In genomic region chr9:92790542-92791527, GRCh38 we compare ENCODE assay signal across 8 cellular contexts. TPM values are rescaled to one million over a fixed set of nuclear protein-coding genes. Genes with fewer than 3 reads are reported as not detected.
DNase-seq lines count a peak whose midpoint lies in the region; ATAC-seq, FAIRE-seq and TF ChIP-seq lines count a peak whose summit lies in the region.

No MANE protein-coding gene starts in this region.

- CTCF ChIA-PET in activated B cell treated with CpG ODN at 0.5 μM for 24 hours (lab: Charles Lee): interaction anchor here (0.9 to 7.0 kb wide), 15 partner anchors 8 to 1876 kb away, joined by 3 to 109 read pairs (median 4); partner anchors contain the start of gene BICD2
- CTCF ChIA-PET in mammary epithelial cell (lab: Charles Lee; ENCODE audit: low non-redundant PET): interaction anchor here (0.6 to 1.0 kb wide), 6 partner anchors 18 to 802 kb away, joined by 3 to 32 read pairs (median 5); partner anchors contain the start of gene BICD2

- H3K79me2 ChIP-seq in mammary epithelial cell (ENCODE audit: insufficient read depth, low read length): no peaks in the 10 kb centered on the region
- no peaks in the 10 kb centered on the region for H3K79me2 ChIP-seq in keratinocyte (ENCODE audit: control insufficient read depth, insufficient read depth, low read length)

- H2AFZ ChIP-seq in mammary epithelial cell (ENCODE audit: low read depth, low read length) (peak overlapping the region; percentile 15), keratinocyte (ENCODE audit: control insufficient read depth, low read length) (no peak overlapping the region)

- in situ Hi-C loops in HAP-1 (cut with MboI; ENCODE audit: low sequenced_read_pairs): loop anchor here (5.0 to 10.0 kb wide), 2 partner anchors 74 to 656 kb away; no protein-coding TSS in a partner anchor
- in situ Hi-C loops in mammary epithelial cell (cut with MboI; ENCODE audit: low sequenced_read_pairs in 2 of 2): loop anchor here in 1 of 2 donors (25.0 kb wide), 2 partner anchors 154 to 454 kb away; partner anchors contain the start of genes CENPP and NOL8

- WGBS in mammary epithelial cell (ENCODE audit: low coverage, missing lambda C conversion rate): 41% methylated on average over 13 of the region's 13 CpGs

- no peaks in the 10 kb centered on the region for H3K27me3 ChIP-seq in HAP-1 (ENCODE audit: low read depth)
- no peaks in the 10 kb centered on the region for H3K27me3 ChIP-seq in mammary epithelial cell (ENCODE audit: insufficient read depth, low read length)
- no peaks in the 10 kb centered on the region for H3K27me3 ChIP-seq in keratinocyte (ENCODE audit: control insufficient read depth, extremely low read depth, insufficient read depth, low read length)

- POLR2A ChIA-PET in activated B cell treated with CpG ODN at 0.5 μM for 24 hours (lab: Charles Lee): interaction anchor here (0.6 to 1.6 kb wide), 3 partner anchors 26 to 76 kb away, joined by 3 to 5 read pairs (median 3); partner anchors contain the start of gene BICD2

- TF ChIP-seq CTCF in activated B cell treated with CpG ODN at 0.5 μM for 24 hours (IDR thresholded peaks at IDR 0.05): peak; percentile 84
- peak; percentile 78 to 84 for TF ChIP-seq CTCF in mammary epithelial cell (conservative IDR thresholded peaks at IDR 0.05 in 1 of 2, IDR thresholded peaks at IDR 0.05 in 1 of 2; ENCODE audit: extremely low read depth in 1 of 2, insufficient read depth in 1 of 2, low read depth in 1 of 2, low read length in 2 of 2)
- TF ChIP-seq CTCF in keratinocyte (optimal IDR thresholded peaks at IDR 0.05 in 1 of 3, IDR thresholded peaks at IDR 0.05 in 1 of 3, conservative IDR thresholded peaks at IDR 0.05 in 1 of 3; ENCODE audit: extremely low read depth in 1 of 3, insufficient read depth in 2 of 3, low read length in 3 of 3): peak; percentile 68 to 91 (median 87)

- no peaks in the 10 kb centered on the region for H3K36me3 Mint-ChIP-seq in activated B cell treated with CpG ODN at 0.5 μM for 24 hours (ENCODE audit: low read depth)

- H3K4me3 ChIP-seq in HAP-1 (no peak overlapping the region), mammary epithelial cell (replicated peaks in 1 of 3; ENCODE audit: insufficient read depth in 1 of 3, low read depth in 2 of 3, low read length in 3 of 3) (no peak overlapping the region), keratinocyte (ENCODE audit: control insufficient read depth in 2 of 3, extremely low read depth in 1 of 3, insufficient read depth in 2 of 3, low read depth in 1 of 3, low read length in 3 of 3) (no peak overlapping the region)

- H3K9me3 ChIP-seq in HAP-1 (no peaks in the 10 kb centered on the region), mammary epithelial cell (replicated peaks; ENCODE audit: insufficient read depth, low read length) (no peaks in the 10 kb centered on the region), keratinocyte (ENCODE audit: control insufficient read depth, low read depth, low read length) (no peaks in the 10 kb centered on the region)

- BruUV-seq in mammary epithelial cell (replicated peaks; lab: Mats Ljungman, UMichigan): no TSS peak

- ATAC-seq in activated B cell treated with CpG ODN at 0.5 μM for 24 hours (ENCODE audit: low read depth) (peak; percentile 98), GM21737 (IDR thresholded peaks at IDR 0.05; ENCODE audit: unreplicated experiment) (no peak)

- intact Hi-C loops in activated B cell treated with CpG ODN at 0.5 μM for 24 hours (cut with micrococcal nuclease): loop anchor here (1.0 to 2.0 kb wide), 5 partner anchors 26 to 651 kb away; partner anchors contain the start of gene IPPK
- intact Hi-C loops in mammary epithelial cell (cut with micrococcal nuclease): loop anchor here (1.0 to 2.0 kb wide), 6 partner anchors 21 to 650 kb away; no protein-coding TSS in a partner anchor

- dilution Hi-C loops in mammary epithelial cell (cut with HindIII; ENCODE audit: low sequenced_read_pairs): no loop called here
- dilution Hi-C loops in keratinocyte (cut with MboI; ENCODE audit: extremely low pct_ligation_motif_present, low sequenced_read_pairs): no loop called here

- H3K9me1 ChIP-seq in keratinocyte (ENCODE audit: control insufficient read depth, extremely low read depth, insufficient read depth, low read length): no peaks in the 10 kb centered on the region

- DNase-seq in DMS114 treated with DMSO at 0.1 percent for 48 hours (lab: John Stamatoyannopoulos, UW; ENCODE audit: unreplicated experiment): peak; percentile 41
- peak; percentile 53 to 84 for DNase-seq in HAP-1 (ENCODE audit: low spot score in 2 of 2)
- DNase-seq in NCI-H2171 (lab: John Stamatoyannopoulos, UW): peak; percentile 43
- DNase-seq in activated B cell treated with CpG ODN at 0.5 μM for 24 hours: peak; percentile 65
- DNase-seq in mammary epithelial cell: peak; percentile 76
- peak; percentile 25 for DNase-seq in keratinocyte (ENCODE audit: low read depth, low spot score)
- DNase-seq in stimulated activated CD4-positive, alpha-beta T cell treated with anti-CD3 and anti-CD28 coated beads, Interleukin-1b, Interleukin-23, amount 100 ng/mL, for 48 hours: peak; percentile 59

- H3K9me3 Mint-ChIP-seq in activated B cell treated with CpG ODN at 0.5 μM for 24 hours: peaks cover 5% of the 10 kb centered on the region

- H3K9ac ChIP-seq in mammary epithelial cell (ENCODE audit: insufficient read depth, low read length): no peak overlapping the region
- no peak overlapping the region for H3K9ac ChIP-seq in keratinocyte (ENCODE audit: control insufficient read depth, extremely low read depth, insufficient read depth, low read length)

- H3K4me1 ChIP-seq in HAP-1: peaks cover 5% of the 10 kb centered on the region
- H3K4me1 ChIP-seq in mammary epithelial cell (ENCODE audit: insufficient read depth, low read length): no peaks in the 10 kb centered on the region
- H3K4me1 ChIP-seq in keratinocyte (ENCODE audit: control insufficient read depth, extremely low read depth, insufficient read depth, low read length): no peaks in the 10 kb centered on the region

- H3K27ac ChIP-seq in mammary epithelial cell (ENCODE audit: insufficient read depth, low read depth, low read length): no peak overlapping the region
- no peak overlapping the region for H3K27ac ChIP-seq in keratinocyte (ENCODE audit: control insufficient read depth, insufficient read depth, low read length)

- no peak overlapping the region for H3K4me3 Mint-ChIP-seq in activated B cell treated with CpG ODN at 0.5 μM for 24 hours

- H3K27me3 Mint-ChIP-seq in activated B cell treated with CpG ODN at 0.5 μM for 24 hours: peaks cover 12% of the 10 kb centered on the region

- H3K4me2 ChIP-seq in mammary epithelial cell (ENCODE audit: insufficient read depth, low read depth, low read length) (peak overlapping the region; percentile 26), keratinocyte (ENCODE audit: control insufficient read depth, extremely low read depth, insufficient read depth, low read depth, low read length) (peak overlapping the region; percentile 35)

- FAIRE-seq in keratinocyte (lab: Jason Lieb, UNC): peak; percentile 95

- H4K20me1 ChIP-seq in mammary epithelial cell (ENCODE audit: insufficient read depth, low read length) (no peaks in the 10 kb centered on the region), keratinocyte (ENCODE audit: control insufficient read depth, extremely low read depth, insufficient read depth, low read length) (no peaks in the 10 kb centered on the region)

- H3K4me1 Mint-ChIP-seq in activated B cell treated with CpG ODN at 0.5 μM for 24 hours: peaks cover 6% of the 10 kb centered on the region

- no peaks in the 10 kb centered on the region for H3K36me3 ChIP-seq in HAP-1 (replicated peaks)
- H3K36me3 ChIP-seq in mammary epithelial cell (ENCODE audit: insufficient read depth, low read length): no peaks in the 10 kb centered on the region
- H3K36me3 ChIP-seq in keratinocyte (ENCODE audit: control insufficient read depth in 2 of 2, extremely low read depth in 1 of 2, insufficient read depth in 2 of 2, low read length in 2 of 2): no peaks in the 10 kb centered on the region

- no peak overlapping the region for H3K27ac Mint-ChIP-seq in activated B cell treated with CpG ODN at 0.5 μM for 24 hours

RNA-seq across cellular contexts. Expression of gene BICD2, which starts 26.2 kb away (rescaled TPM):
- 19.5 and 22.5 TPM in 2 replicates for total RNA-seq in activated B cell treated with CpG ODN at 0.5 μM for 24 hours
- total RNA-seq in mammary epithelial cell: 10 to 100 TPM; 57.6 to 98.9 TPM
- polyA plus RNA-seq in mammary epithelial cell: 15.2 TPM
- 26.5 TPM for polyA minus RNA-seq in mammary epithelial cell
- polyA plus RNA-seq in keratinocyte: 26.9 to 47.3 TPM (median 41.9 TPM) in 3 replicates
- polyA plus RNA-seq in keratinocyte (2011; ENCODE audit: low read depth): 97.4 TPM
- 42.9 and 60.3 TPM in 2 replicates for polyA plus RNA-seq in keratinocyte (2011; cell fraction: cytosol; rRNA removed)
- 76.7 and 81.0 TPM in 2 replicates for polyA plus RNA-seq in keratinocyte (2011; cell fraction: nucleus; rRNA removed)
- 63.7 and 91.3 TPM in 2 replicates for polyA plus RNA-seq in keratinocyte (2012; ENCODE audit: low replicate concordance)
- polyA minus RNA-seq in keratinocyte: 38.6 to 50.1 TPM (median 44.3 TPM) in 3 replicates
- 57.0 TPM for polyA minus RNA-seq in keratinocyte (2011; cell fraction: cytosol; rRNA and poly(A)+ RNA removed)
- 45.6 and 62.4 TPM in 2 replicates for polyA minus RNA-seq in keratinocyte (2011; cell fraction: nucleus; rRNA and poly(A)+ RNA removed)

Comparison
In these comparisons a context has a peak if more than half of its experiments do, and no peak if none do; other contexts are left out.
1. DNase-seq: peak in every context shown above with its lines; median percentile 76 in mammary epithelial cell; 68 in HAP-1; 65 in activated B cell treated with CpG ODN at 0.5 μM for 24 hours; 59 in stimulated activated CD4-positive, alpha-beta T cell treated with anti-CD3 and anti-CD28 coated beads, Interleukin-1b, Interleukin-23, amount 100 ng/mL, for 48 hours; 43 in NCI-H2171; 41 in DMS114 treated with DMSO at 0.1 percent for 48 hours; 25 in keratinocyte.